In the genomic region with DNA sequence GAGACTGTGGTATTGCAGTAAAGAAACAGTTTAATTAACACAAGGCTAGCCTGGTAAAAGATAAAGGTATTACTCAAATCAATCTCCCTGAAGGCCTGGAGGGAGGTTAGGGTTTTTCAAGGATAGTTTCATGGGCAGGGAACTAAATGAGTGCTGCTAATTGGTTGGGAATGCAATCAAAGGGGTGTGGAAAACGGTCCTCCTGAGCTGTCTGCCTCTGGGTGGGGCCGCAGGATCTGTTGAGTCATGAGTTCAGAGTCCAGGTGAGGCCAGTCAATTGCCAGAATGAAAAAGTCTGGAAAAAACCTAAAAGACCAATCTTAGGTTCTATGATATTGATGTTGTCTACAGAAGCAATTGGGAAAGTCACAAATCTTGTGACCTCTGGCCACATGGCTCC, we compare ENCODE assay signal across 17 cellular contexts.
"Had no signal": no experiment of that assay in that cellular context is flagged by ENCODE, and none has a peak within 500 bp of the region (broad histone marks: within the 10 kb centered on the region; RNA-seq: fewer than 3 reads in every experiment).

No MANE protein-coding gene starts in this region.

- H3K4me3 ChIP-seq: thyroid gland, uterus had no signal

- H3K27me3 ChIP-seq: thyroid gland, uterus had no signal

- H3K4me1 ChIP-seq: thyroid gland, uterus had no signal

- H3K36me3 ChIP-seq: thyroid gland, uterus, WERI-Rb-1 had no signal

- H3K4me3 Mint-ChIP-seq: activated CD4-positive, alpha-beta T cell treated with anti-CD3 and anti-CD28 coated beads for 36 hours; activated naive CD8-positive, alpha-beta T cell treated with anti-CD3 and anti-CD28 coated beads for 36 hours; activated T-helper 1 cell treated with anti-CD3 and anti-CD28 coated beads, Interleukin-12 subunit alpha, Interleukin-12 subunit beta, Interleukin-2, Interleukin-4 antibody, amounts not matched to agents 30 ng/mL and 10 ng/mL and 1 ng/mL, durations not matched to agents 14 hours and 24 hours and 36 hours; effector memory CD8-positive, alpha-beta T cell; nephron had no signal

- DNase-seq: activated CD4-positive, alpha-beta T cell treated with anti-CD3 and anti-CD28 coated beads for 36 hours; activated CD4-positive, alpha-beta T cell treated with anti-CD3 and anti-CD28 coated beads, Interleukin-2, amount 50 U/mL, for 48 hours; activated gamma-delta T cell treated with Interleukin-2 at 50 U/mL for 16 hours; activated naive CD8-positive, alpha-beta T cell treated with anti-CD3 and anti-CD28 coated beads for 36 hours; activated T-cell treated with anti-CD3 and anti-CD28 coated beads for 4 hours; amniotic stem cell; effector memory CD8-positive, alpha-beta T cell; stimulated activated CD4-positive, alpha-beta T cell treated with anti-CD3 and anti-CD28 coated beads, Interleukin-12 subunit alpha, Interleukin-12 subunit beta, amount 100 ng/mL, for 4 hours; stimulated activated CD4-positive, alpha-beta T cell treated with anti-CD3 and anti-CD28 coated beads, Interleukin-1b, Interleukin-23, amount 100 ng/mL, for 48 hours; stimulated activated CD8-positive, alpha-beta memory T cell treated with anti-CD3 and anti-CD28 coated beads, Interleukin-4, amount 100 ng/mL, for 48 hours; stimulated activated naive CD4-positive, alpha-beta T cell; thyroid gland; uterus; WERI-Rb-1 had no signal

- H3K4me1 Mint-ChIP-seq: activated CD4-positive, alpha-beta T cell treated with anti-CD3 and anti-CD28 coated beads for 36 hours; activated naive CD8-positive, alpha-beta T cell treated with anti-CD3 and anti-CD28 coated beads for 36 hours; nephron had no signal

- H3K9me3 ChIP-seq: thyroid gland, uterus had no signal

- H3K27ac Mint-ChIP-seq: activated CD4-positive, alpha-beta T cell treated with anti-CD3 and anti-CD28 coated beads for 36 hours; activated naive CD8-positive, alpha-beta T cell treated with anti-CD3 and anti-CD28 coated beads for 36 hours; activated T-helper 1 cell treated with anti-CD3 and anti-CD28 coated beads, Interleukin-12 subunit alpha, Interleukin-12 subunit beta, Interleukin-2, Interleukin-4 antibody, amounts not matched to agents 30 ng/mL and 10 ng/mL and 1 ng/mL, durations not matched to agents 14 hours and 24 hours and 36 hours; effector memory CD8-positive, alpha-beta T cell had no signal

- FAIRE-seq: frontal cortex had no signal

- H3K36me3 Mint-ChIP-seq: activated naive CD8-positive, alpha-beta T cell treated with anti-CD3 and anti-CD28 coated beads for 36 hours had no signal

- H3K27ac ChIP-seq: thyroid gland, uterus, WERI-Rb-1 had no signal

- H3K9me3 Mint-ChIP-seq: activated naive CD8-positive, alpha-beta T cell treated with anti-CD3 and anti-CD28 coated beads for 36 hours; activated T-helper 1 cell treated with anti-CD3 and anti-CD28 coated beads, Interleukin-12 subunit alpha, Interleukin-12 subunit beta, Interleukin-2, Interleukin-4 antibody, amounts not matched to agents 30 ng/mL and 10 ng/mL and 1 ng/mL, durations not matched to agents 14 hours and 24 hours and 36 hours; effector memory CD8-positive, alpha-beta T cell; nephron had no signal

- ATAC-seq: activated CD4-positive, alpha-beta T cell treated with anti-CD3 and anti-CD28 coated beads for 36 hours; effector memory CD8-positive, alpha-beta T cell had no signal
